7 cellular contexts compared by ENCODE assay signal in genomic region chr3:176214758-176215157, GRCh38.
"Had no signal": no experiment of that assay in that cellular context is flagged by ENCODE, and none has a peak within 500 bp of the region (broad histone marks: within the 10 kb centered on the region; RNA-seq: fewer than 3 reads in every experiment).

No MANE protein-coding gene starts in this region.

- H3K36me3 Mint-ChIP-seq: IgD-negative memory B cell had no signal

- H3K4me2 ChIP-seq: KMS-11 had no signal

- H3K27me3 Mint-ChIP-seq: IgD-negative memory B cell had no signal

- H3K9ac ChIP-seq: KMS-11 had no signal

- H3K27ac ChIP-seq: HL-60, KMS-11 had no signal

- H3K27ac Mint-ChIP-seq: IgD-negative memory B cell had no signal

- DNase-seq: Karpas-422, KBM-7, KG1 had no signal

- H3K4me3 Mint-ChIP-seq: IgD-negative memory B cell had no signal

- FAIRE-seq: HTR-8/SVneo had no signal
